37 cellular contexts compared by ENCODE assay signal in genomic region chr10:87729940-87730339, GRCh38.
DNase-seq lines count a peak whose midpoint lies in the region; ATAC-seq, FAIRE-seq and TF ChIP-seq lines count a peak whose summit lies in the region.
"Had no signal": no experiment of that assay in that cellular context is flagged by ENCODE, and none has a peak within 500 bp of the region (broad histone marks: within the 10 kb centered on the region; RNA-seq: fewer than 3 reads in every experiment).

No MANE protein-coding gene starts in this region.

- no peak for TF ChIP-seq RAD21 in liver (IDR thresholded peaks at IDR 0.05)

- no peak for FAIRE-seq in endothelial cell of umbilical vein (lab: Jason Lieb, UNC)
- FAIRE-seq: A204.1, A549, D721Med had no signal

- no peaks in the 10 kb centered on the region for H3K9me1 ChIP-seq in endothelial cell of umbilical vein (replicated peaks; ENCODE audit: control insufficient read depth, extremely low read depth, insufficient read depth, low read length)

- H3K4me3 Mint-ChIP-seq in GM23338 (no peak overlapping the region), type B pancreatic cell (peak overlapping the region; percentile 3)
- H3K4me3 Mint-ChIP-seq in stimulated activated memory B cell treated with anti-CD40 and anti-IgM and Interleukin-4, amounts not matched to agents 10 μg/mL and 1 μg/mL and 100 μg/mL, for 72 hours: no peak overlapping the region
- H3K4me3 Mint-ChIP-seq: B cell; CD14-positive monocyte; CD4-positive, alpha-beta memory T cell; CD4-positive, alpha-beta T cell; CD4-positive, CD25-positive, alpha-beta regulatory T cell; CD8-positive, alpha-beta memory T cell; CD8-positive, alpha-beta T cell had no signal

- H3K27ac ChIP-seq in liver (ENCODE audit: low read depth in 1 of 2, low read length in 2 of 2) (no peak overlapping the region), right lobe of liver (no peak overlapping the region), GM23338 (ENCODE audit: low read depth) (no peak overlapping the region), endothelial cell of umbilical vein (ENCODE audit: insufficient read depth, low read depth, low read length) (no peak overlapping the region)
- H3K27ac ChIP-seq: 22Rv1; A549; BLaER1; BLaER1 treated with 17β-estradiol and CSF1 and Interleukin-3, amounts not matched to agents 10 nM and 100 nM; C4-2B had no signal

- H4K20me1 ChIP-seq in GM23338 (replicated peaks; ENCODE audit: insufficient read depth): no peaks in the 10 kb centered on the region
- H4K20me1 ChIP-seq in endothelial cell of umbilical vein (replicated peaks; ENCODE audit: control insufficient read depth, extremely low read depth, insufficient read depth, low read length): no peaks in the 10 kb centered on the region
- H4K20me1 ChIP-seq: BLaER1; BLaER1 treated with 17β-estradiol and CSF1 and Interleukin-3, amounts not matched to agents 10 nM and 100 nM had no signal

- no peaks in the 10 kb centered on the region; the same call in 1 of the 3 replicates for H3K9me3 Mint-ChIP-seq in GM23338
- H3K9me3 Mint-ChIP-seq in type B pancreatic cell: peaks cover 6% of the 10 kb centered on the region
- H3K9me3 Mint-ChIP-seq in stimulated activated memory B cell treated with anti-CD40 and anti-IgM and Interleukin-4, amounts not matched to agents 10 μg/mL and 1 μg/mL and 100 μg/mL, for 72 hours: no peaks in the 10 kb centered on the region
- H3K9me3 Mint-ChIP-seq: CD14-positive monocyte; CD4-positive, alpha-beta T cell; CD4-positive, CD25-positive, alpha-beta regulatory T cell; CD8-positive, alpha-beta memory T cell; CD8-positive, alpha-beta T cell had no signal

- POLR2A ChIA-PET in endothelial cell of umbilical vein (lab: Charles Lee): no interaction called here

- H3K9me2 ChIP-seq in GM23338 (ENCODE audit: insufficient read depth): peaks cover 10% of the 10 kb centered on the region

- H3K4me3 ChIP-seq in liver (ENCODE audit: low read depth in 1 of 3, low read length in 3 of 3) (no peak overlapping the region), right lobe of liver (no peak overlapping the region), GM23338 (no peak overlapping the region), endothelial cell of umbilical vein (replicated peaks in 1 of 3; ENCODE audit: insufficient read depth in 1 of 3, low read depth in 1 of 3, low read length in 3 of 3) (no peak overlapping the region)
- H3K4me3 ChIP-seq: A549; BLaER1; BLaER1 treated with 17β-estradiol and CSF1 and Interleukin-3, amounts not matched to agents 10 nM and 100 nM had no signal

- no TSS peak for BruUV-seq in endothelial cell of umbilical vein (replicated peaks; lab: Mats Ljungman, UMichigan)

- H3K4me1 ChIP-seq in liver (ENCODE audit: control insufficient read depth in 4 of 4, insufficient read depth in 4 of 4, low read length in 3 of 4) (peaks cover 0 to 4% (median 0%) of the 10 kb centered on the region in 4 donors), right lobe of liver (no peaks in the 10 kb centered on the region), GM23338 (ENCODE audit: insufficient read depth) (peaks cover 19% of the 10 kb centered on the region), endothelial cell of umbilical vein (ENCODE audit: control insufficient read depth, extremely low read depth, insufficient read depth, low read length) (peaks cover 11% of the 10 kb centered on the region)
- H3K4me1 ChIP-seq: BE2C, BLaER1 had no signal

- peaks cover 4% of the 10 kb centered on the region; the same call in 1 of the 2 replicates for H3F3A ChIP-seq in GM23338 (replicated peaks; ENCODE audit: low read depth)

- H3K27me3 Mint-ChIP-seq in GM23338 (ENCODE audit: insufficient read depth, low read depth, poor library complexity) (peaks cover 4% of the 10 kb centered on the region), type B pancreatic cell (no peaks in the 10 kb centered on the region)
- H3K27me3 Mint-ChIP-seq in stimulated activated memory B cell treated with anti-CD40 and anti-IgM and Interleukin-4, amounts not matched to agents 10 μg/mL and 1 μg/mL and 100 μg/mL, for 72 hours: peaks cover 3% of the 10 kb centered on the region

- CTCF ChIA-PET in endothelial cell of umbilical vein (lab: Charles Lee): interaction anchor here (0.6 to 3.4 kb wide), 5 partner anchors 12 to 196 kb away, joined by 3 to 12 read pairs (median 6); no protein-coding TSS in a partner anchor

- no peaks in the 10 kb centered on the region for H3K27me3 ChIP-seq in liver (ENCODE audit: control insufficient read depth in 4 of 4, insufficient read depth in 4 of 4, low read length in 3 of 4)
- H3K27me3 ChIP-seq in right lobe of liver: no peaks in the 10 kb centered on the region
- no peaks in the 10 kb centered on the region for H3K27me3 ChIP-seq in GM23338 (ENCODE audit: insufficient read depth)
- H3K27me3 ChIP-seq in endothelial cell of umbilical vein (ENCODE audit: control insufficient read depth in 2 of 2, insufficient read depth in 2 of 2, low read length in 2 of 2): no peaks in the 10 kb centered on the region
- H3K27me3 ChIP-seq: BE2C; BLaER1; BLaER1 treated with 17β-estradiol and CSF1 and Interleukin-3, amounts not matched to agents 10 nM and 100 nM had no signal

- H2AFZ ChIP-seq in GM23338 (no peak overlapping the region), endothelial cell of umbilical vein (ENCODE audit: low read depth, low read length) (no peak overlapping the region)

- ATAC-seq in right lobe of liver (no peak), GM23338 (no peak)
- no peak for ATAC-seq in stimulated activated memory B cell treated with anti-CD40 and anti-IgM and Interleukin-4, amounts not matched to agents 10 μg/mL and 1 μg/mL and 100 μg/mL, for 72 hours
- ATAC-seq: A549; CD8-positive, alpha-beta T cell had no signal

- in situ Hi-C loops in KBM-7 (cut with MboI; ENCODE audit: low pct_unique_long_range_greater_than_20kb, low sequenced_read_pairs): no loop called here

- 86% methylated on average over 6 of the region's 6 CpGs for WGBS in liver
- 81% methylated on average over 6 of the region's 6 CpGs for WGBS in right lobe of liver (ENCODE audit: insufficient coverage, low coverage, low lambda C conversion rate, missing lambda C conversion rate)

- TF ChIP-seq POLR2A in right lobe of liver (IDR thresholded peaks at IDR 0.05) (no peak), endothelial cell of umbilical vein (IDR thresholded peaks at IDR 0.05; ENCODE audit: low read depth, low read length) (no peak)

- no peaks in the 10 kb centered on the region for H3K9me3 ChIP-seq in liver (ENCODE audit: control insufficient read depth in 4 of 4, low read length in 3 of 4)
- H3K9me3 ChIP-seq in right lobe of liver: no peaks in the 10 kb centered on the region
- H3K9me3 ChIP-seq in endothelial cell of umbilical vein (replicated peaks; ENCODE audit: control insufficient read depth, insufficient read depth, low read length): no peaks in the 10 kb centered on the region
- H3K9me3 ChIP-seq: A549; BE2C; BLaER1; BLaER1 treated with 17β-estradiol and CSF1 and Interleukin-3, amounts not matched to agents 10 nM and 100 nM; Caco-2 had no signal

- intact Hi-C loops in right lobe of liver (cut with DNase I) (loop anchor here in 1 of 2 donors (10.0 kb wide), 1 partner anchor 85 kb away; no protein-coding TSS in a partner anchor), endothelial cell of umbilical vein (cut with micrococcal nuclease) (no loop called here)

- DNase-seq in right lobe of liver (no peak), GM23338 (ENCODE audit: low spot score) (no peak), endothelial cell of umbilical vein (ENCODE audit: low read depth, low spot score) (peak; percentile 61), type B pancreatic cell (ENCODE audit: extremely low spot score, unreplicated experiment) (no peak), inferior parietal cortex (ENCODE audit: extremely low spot score) (no peak), KBM-7 (no peak)
- DNase-seq: 8988T; ACHN; AML-193; BE2C; C1 segment of cervical spinal cord; Caco-2; Calu3; CD4-positive, alpha-beta memory T cell; CD4-positive, alpha-beta T cell; CD4-positive, CD25-positive, alpha-beta regulatory T cell; CD8-positive, alpha-beta memory T cell; CD8-positive, alpha-beta T cell; COR-L47; DMS 273 treated with DMSO at 0.1 percent for 48 hours; DMS153; DMS53; DMS79; DMS79 treated with DMSO at 0.1 percent for 48 hours; DND-41; EL had no signal

- H3K36me3 Mint-ChIP-seq in GM23338 (ENCODE audit: low read depth) (peaks cover 7% of the 10 kb centered on the region; the same call in 1 of the 3 replicates), type B pancreatic cell (no peaks in the 10 kb centered on the region)
- no peaks in the 10 kb centered on the region for H3K36me3 Mint-ChIP-seq in stimulated activated memory B cell treated with anti-CD40 and anti-IgM and Interleukin-4, amounts not matched to agents 10 μg/mL and 1 μg/mL and 100 μg/mL, for 72 hours
- H3K36me3 Mint-ChIP-seq: CD4-positive, alpha-beta memory T cell; CD4-positive, CD25-positive, alpha-beta regulatory T cell; CD8-positive, alpha-beta memory T cell; CD8-positive, alpha-beta T cell had no signal

- TF ChIP-seq CTCF in liver (IDR thresholded peaks at IDR 0.05; ENCODE audit: low read depth, low read length, missing input control) (no peak), right lobe of liver (IDR thresholded peaks at IDR 0.05) (no peak), GM23338 (conservative IDR thresholded peaks at IDR 0.05; ENCODE audit: low read depth in 2 of 2) (no peak), endothelial cell of umbilical vein (IDR thresholded peaks at IDR 0.05; ENCODE audit: extremely low read depth in 1 of 2, insufficient read depth in 1 of 2, low read depth in 1 of 2, low read length in 2 of 2) (no peak), type B pancreatic cell (conservative IDR thresholded peaks at IDR 0.05) (no peak)

- H3K4me2 ChIP-seq in GM23338 (peak overlapping the region; percentile 21; the same call in 1 of the 2 replicates), endothelial cell of umbilical vein (ENCODE audit: insufficient read depth, low read length) (no peak overlapping the region)
- H3K4me2 ChIP-seq: A549; BLaER1; BLaER1 treated with 17β-estradiol and CSF1 and Interleukin-3, amounts not matched to agents 10 nM and 100 nM had no signal

- no peaks in the 10 kb centered on the region for H3K79me2 ChIP-seq in GM23338 (replicated peaks; ENCODE audit: insufficient read depth)
- no peaks in the 10 kb centered on the region for H3K79me2 ChIP-seq in endothelial cell of umbilical vein (ENCODE audit: control insufficient read depth, insufficient read depth, low read length)

- 0 out of 2 replicates have a peak overlapping the region, but pooled peaks have one; percentile 8 for H3K27ac Mint-ChIP-seq in GM23338
- peak overlapping the region; percentile 11 for H3K27ac Mint-ChIP-seq in type B pancreatic cell
- no peak overlapping the region for H3K27ac Mint-ChIP-seq in stimulated activated memory B cell treated with anti-CD40 and anti-IgM and Interleukin-4, amounts not matched to agents 10 μg/mL and 1 μg/mL and 100 μg/mL, for 72 hours
- H3K27ac Mint-ChIP-seq: B cell; CD14-positive monocyte; CD4-positive, alpha-beta memory T cell; CD4-positive, alpha-beta T cell; CD4-positive, CD25-positive, alpha-beta regulatory T cell; CD8-positive, alpha-beta T cell had no signal

- H3K36me3 ChIP-seq in liver (ENCODE audit: control insufficient read depth in 4 of 4, insufficient read depth in 3 of 4, low read depth in 1 of 4, low read length in 3 of 4): peaks cover 4 to 28% (median 4%) of the 10 kb centered on the region in 4 donors
- H3K36me3 ChIP-seq in right lobe of liver: peaks cover 0 to 48% (median 7%) of the 10 kb centered on the region in 4 donors
- no peaks in the 10 kb centered on the region for H3K36me3 ChIP-seq in GM23338 (ENCODE audit: insufficient read depth)
- H3K36me3 ChIP-seq in endothelial cell of umbilical vein (ENCODE audit: control insufficient read depth in 2 of 2, extremely low read depth in 1 of 2, insufficient read depth in 2 of 2, low read length in 2 of 2): no peaks in the 10 kb centered on the region
- H3K36me3 ChIP-seq: BE2C; BLaER1; BLaER1 treated with 17β-estradiol and CSF1 and Interleukin-3, amounts not matched to agents 10 nM and 100 nM had no signal

- H3K4me1 Mint-ChIP-seq in GM23338 (peaks cover 24% of the 10 kb centered on the region), type B pancreatic cell (ENCODE audit: unreplicated experiment) (peaks cover 19% of the 10 kb centered on the region)
- no peaks in the 10 kb centered on the region for H3K4me1 Mint-ChIP-seq in stimulated activated memory B cell treated with anti-CD40 and anti-IgM and Interleukin-4, amounts not matched to agents 10 μg/mL and 1 μg/mL and 100 μg/mL, for 72 hours
- H3K4me1 Mint-ChIP-seq: B cell; CD4-positive, CD25-positive, alpha-beta regulatory T cell; CD8-positive, alpha-beta memory T cell had no signal

- H3K9ac ChIP-seq in liver (ENCODE audit: low read depth in 1 of 2, low read length in 2 of 2) (no peak overlapping the region), endothelial cell of umbilical vein (replicated peaks; ENCODE audit: extremely low read depth, insufficient read depth, low read length) (no peak overlapping the region)
- H3K9ac ChIP-seq: BLaER1; BLaER1 treated with 17β-estradiol and CSF1 and Interleukin-3, amounts not matched to agents 10 nM and 100 nM had no signal

- dilution Hi-C loops in endothelial cell of umbilical vein (cut with MboI; ENCODE audit: extremely low pct_ligation_motif_present, low sequenced_read_pairs): no loop called here
